ENCODE assay signal across 7 cellular contexts in genomic region chr3:176814252-176814651, GRCh38.
DNase-seq lines count a peak whose midpoint lies in the region; ATAC-seq and TF ChIP-seq lines count a peak whose summit lies in the region.

No MANE protein-coding gene starts in this region.

- no peak overlapping the region for H3K27ac ChIP-seq in SU-DHL-6 (ENCODE audit: low read depth, low read length)

- no peaks in the 10 kb centered on the region for H3K36me3 ChIP-seq in SU-DHL-6 (ENCODE audit: low read length)

- H3K9me3 ChIP-seq in SU-DHL-6 (ENCODE audit: insufficient read depth, low read length): no peaks in the 10 kb centered on the region

- no peak overlapping the region for H3K4me2 ChIP-seq in SU-DHL-6 (ENCODE audit: low read depth, low read length, poor library complexity, severe bottlenecking)

- H3K27me3 ChIP-seq in SU-DHL-6 (ENCODE audit: low read length): no peaks in the 10 kb centered on the region

- H3K9me2 ChIP-seq in SU-DHL-6 (replicated peaks; ENCODE audit: insufficient read depth, low read length): no peaks in the 10 kb centered on the region

- ATAC-seq in HG03439 (IDR thresholded peaks at IDR 0.05; ENCODE audit: unreplicated experiment): peak; percentile 79

- no peak overlapping the region for H2AFZ ChIP-seq in SU-DHL-6 (ENCODE audit: low read depth, low read length, severe bottlenecking)

- H3K79me2 ChIP-seq in SU-DHL-6 (ENCODE audit: insufficient read depth, low read length): no peaks in the 10 kb centered on the region

- H3F3A ChIP-seq in SU-DHL-6 (ENCODE audit: insufficient read depth): no peaks in the 10 kb centered on the region

- TF ChIP-seq CTCF in GM12865 (IDR thresholded peaks at IDR 0.05; ENCODE audit: insufficient read depth, low read depth, low read length, missing control alignments) (peak; percentile 50), GM20000 (IDR thresholded peaks at IDR 0.05; ENCODE audit: extremely low read depth, missing control alignments) (peak; percentile 64), SU-DHL-6 (IDR thresholded peaks at IDR 0.05; ENCODE audit: insufficient read depth, low read length, poor library complexity, severe bottlenecking) (peak; percentile 45)

- no peak overlapping the region for H3K4me3 ChIP-seq in GM12865 (ENCODE audit: low read depth, low read length)
- H3K4me3 ChIP-seq in SU-DHL-6 (ENCODE audit: insufficient read depth, low read length, poor library complexity, severe bottlenecking): no peak overlapping the region

- intact Hi-C loops in posterior vena cava (cut with DNase I): no loop called here

- no peak overlapping the region for H3K9ac ChIP-seq in SU-DHL-6 (ENCODE audit: low read length)

- peak; percentile 41 for DNase-seq in GM12865 (ENCODE audit: low read depth)
- DNase-seq in GM20000 (ENCODE audit: low spot score): peak; percentile 54
- DNase-seq in globus pallidus (ENCODE audit: low spot score): peak; percentile 45
- peak; percentile 74 for DNase-seq in posterior vena cava (ENCODE audit: low spot score)
- DNase-seq in NCI-H1930 (lab: John Stamatoyannopoulos, UW): no peak

- no peaks in the 10 kb centered on the region for H4K20me1 ChIP-seq in SU-DHL-6 (ENCODE audit: low read depth, low read length)

Comparison
In these comparisons a context has a peak if more than half of its experiments do, and no peak if none do; other contexts are left out.
1. DNase-seq: peak in GM12865 (single experiment), GM20000 (single experiment), globus pallidus (single experiment) and posterior vena cava (single experiment); none in NCI-H1930 (0 of 2).
2. Peak in every context shown above with its lines, with median percentiles within 50 percentile points of each other: CTCF ChIP-seq.